10 cellular contexts compared by ENCODE assay signal in genomic region chr2:20091305-20091991, GRCh38. TPM values are rescaled to one million over a fixed set of nuclear protein-coding genes. Genes with fewer than 3 reads are reported as not detected.
DNase-seq lines count a peak whose midpoint lies in the region; ATAC-seq and TF ChIP-seq lines count a peak whose summit lies in the region.
"Had no signal": no experiment of that assay in that cellular context is flagged by ENCODE, and none has a peak within 500 bp of the region (broad histone marks: within the 10 kb centered on the region; RNA-seq: fewer than 3 reads in every experiment).

No MANE protein-coding gene starts in this region.

- no peaks in the 10 kb centered on the region for H3K9me3 ChIP-seq in hepatocyte (ENCODE audit: low read depth)

- intact Hi-C loops in MCF 10A (cut with micrococcal nuclease), result no loop called here

- 62% methylated on average over 11 of the region's 11 CpGs for WGBS in hepatocyte (ENCODE audit: low lambda C conversion rate, missing lambda C conversion rate)

- no peaks in the 10 kb centered on the region for H3K27me3 ChIP-seq in hepatocyte

- CTCF ChIA-PET in MCF 10A (lab: Yijun Ruan, JAX), result interaction anchor here (0.7 to 9.1 kb wide), 4 partner anchors 22 to 154 kb away, joined by 3 to 205 read pairs (median 24); no protein-coding TSS in a partner anchor

- H3K4me1 Mint-ChIP-seq in MCF 10A (ENCODE audit: insufficient read depth, unreplicated experiment), result peaks cover 41% of the 10 kb centered on the region
- H3K4me1 Mint-ChIP-seq in natural killer cell treated with Interleukin-12 subunit alpha and Interleukin-12 subunit beta and Interleukin-15 and Interleukin-18, amount 100 ng/mL, for 72 hours (ENCODE audit: low read depth in 2 of 2), result no peaks in the 10 kb centered on the region

- H3K4me3 Mint-ChIP-seq in MCF 10A (ENCODE audit: unreplicated experiment), result peak overlapping the region; percentile 61
- H3K4me3 Mint-ChIP-seq in natural killer cell treated with Interleukin-12 subunit alpha and Interleukin-12 subunit beta and Interleukin-15 and Interleukin-18, amount 100 ng/mL, for 72 hours, result no peak overlapping the region

- no peak for ATAC-seq in natural killer cell treated with Interleukin-12 subunit alpha and Interleukin-12 subunit beta and Interleukin-15 and Interleukin-18, amount 100 ng/mL, for 72 hours
- ATAC-seq in HG03460 (IDR thresholded peaks at IDR 0.05; ENCODE audit: unreplicated experiment), result no peak
- ATAC-seq: activated CD4-positive, CD25-positive, alpha-beta regulatory T cell treated with anti-CD3 and anti-CD28 coated beads, Interleukin-2, amount 50 U/mL, for 24 hours had no signal

- POLR2A ChIA-PET in MCF 10A (lab: Yijun Ruan, JAX), result interaction anchor here (0.5 to 7.2 kb wide), 12 partner anchors 19 to 134 kb away, joined by 3 to 83 read pairs (median 5); partner anchors contain the start of genes LAPTM4A and SDC1

- H3K9me3 Mint-ChIP-seq in MCF 10A (ENCODE audit: unreplicated experiment), result no peaks in the 10 kb centered on the region
- no peaks in the 10 kb centered on the region for H3K9me3 Mint-ChIP-seq in natural killer cell treated with Interleukin-12 subunit alpha and Interleukin-12 subunit beta and Interleukin-15 and Interleukin-18, amount 100 ng/mL, for 72 hours

- H3K27ac ChIP-seq in hepatocyte, result peak overlapping the region; percentile 40

- H2AFZ ChIP-seq in hepatocyte, result no peak overlapping the region

- TF ChIP-seq CTCF in MCF 10A (IDR thresholded peaks at IDR 0.05; ENCODE audit: unreplicated experiment) (no peak), hepatocyte (IDR thresholded peaks at IDR 0.05; ENCODE audit: poor library complexity) (no peak)

- no peaks in the 10 kb centered on the region for H3K27me3 Mint-ChIP-seq in MCF 10A (ENCODE audit: insufficient read depth, unreplicated experiment)
- peaks cover 11 to 31% of the 10 kb centered on the region in 2 donors for H3K27me3 Mint-ChIP-seq in natural killer cell treated with Interleukin-12 subunit alpha and Interleukin-12 subunit beta and Interleukin-15 and Interleukin-18, amount 100 ng/mL, for 72 hours

- peak overlapping the region; percentile 35 for H3K4me2 ChIP-seq in hepatocyte

- H3K79me2 ChIP-seq in hepatocyte, result no peaks in the 10 kb centered on the region

- H3K4me1 ChIP-seq in hepatocyte (ENCODE audit: insufficient read depth), result peaks cover 14% of the 10 kb centered on the region

- peak; percentile 88 for DNase-seq in HS-27A (ENCODE audit: low read depth)
- peak; percentile 71 for DNase-seq in MCF 10A (ENCODE audit: unreplicated experiment)
- no peak for DNase-seq in hepatocyte (ENCODE audit: low spot score)
- peak; percentile 66 for DNase-seq in smooth muscle cell of the brain vasculature (ENCODE audit: low read depth, low spot score)
- DNase-seq in stimulated activated CD4-positive, alpha-beta T cell treated with anti-CD3 and anti-CD28 coated beads, Interleukin-15, amount 100 ng/mL, for 24 hours, result no peak
- DNase-seq in natural killer cell treated with Interleukin-12 subunit alpha and Interleukin-12 subunit beta and Interleukin-15 and Interleukin-18, amount 100 ng/mL, for 72 hours (ENCODE audit: low spot score), result no peak
- DNase-seq in stimulated activated naive CD4-positive, alpha-beta T cell (lab: John Stamatoyannopoulos, UW), result no peak
- DNase-seq: occipital lobe had no signal

- BruUV-seq in MCF 10A (replicated peaks; lab: Mats Ljungman, UMichigan), result TSS peak; percentile 69

- no peak overlapping the region for H3K4me3 ChIP-seq in hepatocyte

- H3K36me3 ChIP-seq in hepatocyte (replicated peaks; ENCODE audit: insufficient read depth, low read depth), result no peaks in the 10 kb centered on the region

- H3K36me3 Mint-ChIP-seq in MCF 10A (ENCODE audit: insufficient read depth, unreplicated experiment), result no peaks in the 10 kb centered on the region
- H3K36me3 Mint-ChIP-seq in natural killer cell treated with Interleukin-12 subunit alpha and Interleukin-12 subunit beta and Interleukin-15 and Interleukin-18, amount 100 ng/mL, for 72 hours, result no peaks in the 10 kb centered on the region

- H3K27ac Mint-ChIP-seq in MCF 10A (ENCODE audit: low read depth, unreplicated experiment), result peak overlapping the region; percentile 49
- H3K27ac Mint-ChIP-seq in natural killer cell treated with Interleukin-12 subunit alpha and Interleukin-12 subunit beta and Interleukin-15 and Interleukin-18, amount 100 ng/mL, for 72 hours, result no peak overlapping the region

- H3K9me2 ChIP-seq in hepatocyte (replicated peaks; ENCODE audit: insufficient read depth), result no peaks in the 10 kb centered on the region

- H4K20me1 ChIP-seq in hepatocyte (ENCODE audit: insufficient read depth, poor library complexity, severe bottlenecking), result no peaks in the 10 kb centered on the region

RNA-seq across cellular contexts. Expression of gene LAPTM4A, which starts 40.0 kb away (rescaled TPM):
- 145 and 160 TPM in 2 replicates for total RNA-seq in MCF 10A (2022)
- total RNA-seq in hepatocyte, result 255 and 338 TPM in 2 replicates
- 455 and 484 TPM in 2 replicates for polyA plus RNA-seq in hepatocyte
- total RNA-seq in natural killer cell treated with Interleukin-12 subunit alpha and Interleukin-12 subunit beta and Interleukin-15 and Interleukin-18, amount 100 ng/mL, for 72 hours, result 10 to 100 TPM; 13.2 to 37.2 TPM

Comparison
In these comparisons a context has a peak if more than half of its experiments do, and no peak if none do; other contexts are left out.
1. DNase-seq: peak in HS-27A (single experiment), MCF 10A (single experiment) and smooth muscle cell of the brain vasculature (single experiment); none in hepatocyte (single experiment), stimulated activated CD4-positive, alpha-beta T cell treated with anti-CD3 and anti-CD28 coated beads, Interleukin-15, amount 100 ng/mL, for 24 hours (single experiment), natural killer cell treated with Interleukin-12 subunit alpha and Interleukin-12 subunit beta and Interleukin-15 and Interleukin-18, amount 100 ng/mL, for 72 hours (single experiment) and stimulated activated naive CD4-positive, alpha-beta T cell (0 of 6).